1 cellular context compared by ENCODE assay signal in genomic region chr22:36036167-36036624, GRCh38.
TF ChIP-seq lines count a peak whose summit lies in the region.

No MANE protein-coding gene starts in this region.

TF ChIP-seq in liver, 16 proteins besides CTCF, POLR2A, EP300 and RAD21 (continued from another document):
- no peak for TF ChIP-seq ZBTB33 (IDR thresholded peaks at IDR 0.05)
